11 cellular contexts compared by ENCODE assay signal in genomic region chr2:46481541-46482193, GRCh38. TPM values are rescaled to one million over a fixed set of nuclear protein-coding genes. Genes with fewer than 3 reads are reported as not detected.
DNase-seq lines count a peak whose midpoint lies in the region; ATAC-seq and TF ChIP-seq lines count a peak whose summit lies in the region.
"Had no signal": no experiment of that assay in that cellular context is flagged by ENCODE, and none has a peak within 500 bp of the region (broad histone marks: within the 10 kb centered on the region; RNA-seq: fewer than 3 reads in every experiment).

No MANE protein-coding gene starts in this region.

- H3K27me3 ChIP-seq in gastroesophageal sphincter, result no peaks in the 10 kb centered on the region

- no peak for TF ChIP-seq EP300 in gastroesophageal sphincter (IDR thresholded peaks at IDR 0.05)

- H3K4me3 ChIP-seq in gastroesophageal sphincter, result no peak overlapping the region

- H3K27ac ChIP-seq in gastroesophageal sphincter, result no peak overlapping the region

- H3K9me3 Mint-ChIP-seq in stimulated activated effector memory CD8-positive, alpha-beta T cell treated with anti-CD3 and anti-CD28 coated beads, Interleukin-12 subunit alpha, Interleukin-12 subunit beta, amount 100 ng/mL, for 72 hours, result no peaks in the 10 kb centered on the region

- no peaks in the 10 kb centered on the region for H3K36me3 Mint-ChIP-seq in stimulated activated effector memory CD8-positive, alpha-beta T cell treated with anti-CD3 and anti-CD28 coated beads, Interleukin-12 subunit alpha, Interleukin-12 subunit beta, amount 100 ng/mL, for 72 hours

- no peak overlapping the region for H3K27ac Mint-ChIP-seq in stimulated activated effector memory CD8-positive, alpha-beta T cell treated with anti-CD3 and anti-CD28 coated beads, Interleukin-12 subunit alpha, Interleukin-12 subunit beta, amount 100 ng/mL, for 72 hours

- TF ChIP-seq POLR2A in gastroesophageal sphincter (IDR thresholded peaks at IDR 0.05), result no peak

- H3K4me1 Mint-ChIP-seq in stimulated activated effector memory CD8-positive, alpha-beta T cell treated with anti-CD3 and anti-CD28 coated beads, Interleukin-12 subunit alpha, Interleukin-12 subunit beta, amount 100 ng/mL, for 72 hours, result peaks cover 23% of the 10 kb centered on the region

- no peak for TF ChIP-seq CTCF in gastroesophageal sphincter (IDR thresholded peaks at IDR 0.05)

- no peaks in the 10 kb centered on the region for H3K4me1 ChIP-seq in gastroesophageal sphincter

- H3K9me3 ChIP-seq in gastroesophageal sphincter, result no peaks in the 10 kb centered on the region

- DNase-seq in NCI-H510A treated with DMSO at 0.1 percent for 48 hours (lab: John Stamatoyannopoulos, UW), result peak; percentile 26
- no peak for DNase-seq in NCI-H510A (lab: John Stamatoyannopoulos, UW)
- DNase-seq in NCI-H2196 (lab: John Stamatoyannopoulos, UW; ENCODE audit: unreplicated experiment), result peak; percentile 54
- peak; percentile 89 for DNase-seq in dermis blood vessel endothelial cell
- no peak for DNase-seq in stimulated activated effector memory CD8-positive, alpha-beta T cell treated with anti-CD3 and anti-CD28 coated beads, Interleukin-12 subunit alpha, Interleukin-12 subunit beta, amount 100 ng/mL, for 72 hours (ENCODE audit: low spot score in 2 of 2)
- DNase-seq: AML-193, kidney had no signal

- ATAC-seq in stimulated activated effector memory CD8-positive, alpha-beta T cell treated with anti-CD3 and anti-CD28 coated beads, Interleukin-12 subunit alpha, Interleukin-12 subunit beta, amount 100 ng/mL, for 72 hours, result peak; percentile 66
- no peak for ATAC-seq in HG03025 (IDR thresholded peaks at IDR 0.05; ENCODE audit: low FRiP score, unreplicated experiment)
- ATAC-seq in gastroesophageal sphincter, result no peak
- ATAC-seq in HG03175 (IDR thresholded peaks at IDR 0.05; ENCODE audit: unreplicated experiment), result no peak
- ATAC-seq: Panc1 had no signal

- no peak overlapping the region for H3K4me3 Mint-ChIP-seq in stimulated activated effector memory CD8-positive, alpha-beta T cell treated with anti-CD3 and anti-CD28 coated beads, Interleukin-12 subunit alpha, Interleukin-12 subunit beta, amount 100 ng/mL, for 72 hours

- 57 to 64% methylated on average over 5 of the region's 5 CpGs for WGBS in gastroesophageal sphincter (ENCODE audit: low coverage in 1 of 2), 2 donors

- no peaks in the 10 kb centered on the region for H3K36me3 ChIP-seq in gastroesophageal sphincter

RNA-seq across cellular contexts. Expression of gene TMEM247, which starts 2.3 kb away (rescaled TPM):
- total RNA-seq in dermis blood vessel endothelial cell, result not detected in 2 replicates
- total RNA-seq in gastroesophageal sphincter, result not detected
- total RNA-seq: kidney had no signal

Comparison
In these comparisons a context has a peak if more than half of its experiments do, and no peak if none do; other contexts are left out.
1. DNase-seq: peak in NCI-H510A treated with DMSO at 0.1 percent for 48 hours (single experiment), NCI-H2196 (single experiment) and dermis blood vessel endothelial cell (single experiment); none in NCI-H510A (single experiment) and stimulated activated effector memory CD8-positive, alpha-beta T cell treated with anti-CD3 and anti-CD28 coated beads, Interleukin-12 subunit alpha, Interleukin-12 subunit beta, amount 100 ng/mL, for 72 hours (0 of 2).